In genomic region chr19:36489920-36490415, GRCh38 we compare ENCODE assay signal across 8 cellular contexts. TPM values are rescaled to one million over a fixed set of nuclear protein-coding genes. Genes with fewer than 3 reads are reported as not detected.
DNase-seq lines count a peak whose midpoint lies in the region; ATAC-seq and TF ChIP-seq lines count a peak whose summit lies in the region.

No MANE protein-coding gene starts in this region.

- H3K4me3 ChIP-seq in epithelial cell of esophagus (ENCODE audit: low read length): peak overlapping the region; percentile 95

- ATAC-seq in HG02884 (IDR thresholded peaks at IDR 0.05; ENCODE audit: unreplicated experiment): peak; percentile 46

- peak; percentile 66 for DNase-seq in activated T-cell treated with anti-CD3 and anti-CD28 coated beads for 4 hours
- DNase-seq in activated T-cell treated with anti-CD3 and anti-CD28 coated beads, Interleukin-2, amount 50 U/mL, for 1 hour: no peak
- DNase-seq in NCI-H226: peak; percentile 91
- DNase-seq in activated CD4-positive, alpha-beta T cell treated with anti-CD3 and anti-CD28 coated beads, Interleukin-2, amount 50 U/mL, for 4 hours: peak; percentile 62 to 66
- peak; percentile 91 for DNase-seq in epithelial cell of esophagus (ENCODE audit: low read depth)
- DNase-seq in mucosa of gallbladder (ENCODE audit: low spot score): peak; percentile 83
- peak; percentile 73 for DNase-seq in stimulated activated naive CD4-positive, alpha-beta T cell treated with Interleukin-2 at 50 U/mL for 16 hours (lab: John Stamatoyannopoulos, UW)

- TF ChIP-seq CTCF in epithelial cell of esophagus (IDR thresholded peaks at IDR 0.05; ENCODE audit: insufficient read depth, low read depth, low read length, missing control alignments): no peak

RNA-seq across cellular contexts. Expression of gene ZNF566, which starts 0.6 kb away (rescaled TPM):
- total RNA-seq in mucosa of gallbladder: 11.4 TPM

RNA-seq across cellular contexts. Expression of gene ZNF260, which starts 38.1 kb away (rescaled TPM):
- total RNA-seq in mucosa of gallbladder: 16.6 TPM
